In the genomic region with DNA sequence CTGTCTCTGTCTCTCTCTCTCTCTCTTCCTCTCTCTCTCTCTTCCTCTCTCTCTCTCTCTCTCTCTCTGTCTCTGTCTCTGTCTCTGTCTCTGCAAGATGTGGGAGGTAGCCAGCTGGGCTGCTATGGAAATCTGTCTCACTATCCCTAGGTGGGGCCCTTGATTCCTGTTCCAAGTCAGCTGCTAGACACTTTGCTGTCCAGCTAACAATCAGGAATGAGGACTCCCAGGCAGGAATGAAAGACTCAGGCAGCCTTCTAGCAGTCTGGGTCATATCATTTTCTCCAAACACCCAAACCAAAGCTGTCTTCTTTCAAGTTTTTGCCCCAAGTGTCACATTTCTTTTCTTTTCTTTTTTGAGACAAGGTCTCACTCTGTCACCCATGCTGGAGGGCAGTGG, we compare ENCODE assay signal across 1 cellular context.
TF ChIP-seq lines count a peak whose summit lies in the region.

No MANE protein-coding gene starts in this region.

TF ChIP-seq in HCT116, 20 proteins besides CTCF, POLR2A, EP300 and RAD21:
- TF ChIP-seq MAX (IDR thresholded peaks at IDR 0.05), result no peak
- no peak for TF ChIP-seq SIN3A (IDR thresholded peaks at IDR 0.05; ENCODE audit: low read depth)
- TF ChIP-seq SP1 (IDR thresholded peaks at IDR 0.05; ENCODE audit: low read depth), result no peak
- TF ChIP-seq, protein P1, sequence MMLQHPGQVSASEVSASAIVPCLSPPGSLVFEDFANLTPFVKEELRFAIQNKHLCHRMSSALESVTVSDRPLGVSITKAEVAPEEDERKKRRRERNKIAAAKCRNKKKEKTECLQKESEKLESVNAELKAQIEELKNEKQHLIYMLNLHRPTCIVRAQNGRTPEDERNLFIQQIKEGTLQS (IDR thresholded peaks at IDR 0.05), result no peak
- TF ChIP-seq ZNF274 (IDR thresholded peaks at IDR 0.05; ENCODE audit: low read depth, low read length), result no peak
- TF ChIP-seq EZH2 (IDR thresholded peaks at IDR 0.05), result no peak
- TF ChIP-seq, protein P2, sequence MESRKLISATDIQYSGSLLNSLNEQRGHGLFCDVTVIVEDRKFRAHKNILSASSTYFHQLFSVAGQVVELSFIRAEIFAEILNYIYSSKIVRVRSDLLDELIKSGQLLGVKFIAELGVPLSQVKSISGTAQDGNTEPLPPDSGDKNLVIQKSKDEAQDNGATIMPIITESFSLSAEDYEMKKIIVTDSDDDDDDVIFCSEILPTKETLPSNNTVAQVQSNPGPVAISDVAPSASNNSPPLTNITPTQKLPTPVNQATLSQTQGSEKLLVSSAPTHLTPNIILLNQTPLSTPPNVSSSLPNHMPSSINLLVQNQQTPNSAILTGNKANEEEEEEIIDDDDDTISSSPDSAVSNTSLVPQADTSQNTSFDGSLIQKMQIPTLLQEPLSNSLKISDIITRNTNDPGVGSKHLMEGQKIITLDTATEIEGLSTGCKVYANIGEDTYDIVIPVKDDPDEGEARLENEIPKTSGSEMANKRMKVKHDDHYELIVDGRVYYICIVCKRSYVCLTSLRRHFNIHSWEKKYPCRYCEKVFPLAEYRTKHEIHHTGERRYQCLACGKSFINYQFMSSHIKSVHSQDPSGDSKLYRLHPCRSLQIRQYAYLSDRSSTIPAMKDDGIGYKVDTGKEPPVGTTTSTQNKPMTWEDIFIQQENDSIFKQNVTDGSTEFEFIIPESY (IDR thresholded peaks at IDR 0.05; ENCODE audit: extremely low read depth, insufficient replicate concordance, low read length), result no peak
- no peak for TF ChIP-seq SRF (IDR thresholded peaks at IDR 0.05; ENCODE audit: low read depth)
- no peak for TF ChIP-seq ZFX (IDR thresholded peaks at IDR 0.05)
- TF ChIP-seq FOSL1 (IDR thresholded peaks at IDR 0.05; ENCODE audit: low read depth), result no peak
- no peak for TF ChIP-seq EZH2phosphoT487 (IDR thresholded peaks at IDR 0.05; ENCODE audit: borderline replicate concordance)
- no peak for TF ChIP-seq POLR2AphosphoS5 (IDR thresholded peaks at IDR 0.05; ENCODE audit: low read depth, low read length)
- TF ChIP-seq EGR1 (IDR thresholded peaks at IDR 0.05; ENCODE audit: low read depth), result no peak
- no peak for TF ChIP-seq JUND (IDR thresholded peaks at IDR 0.05)
- TF ChIP-seq CBX3 (IDR thresholded peaks at IDR 0.05; ENCODE audit: low read depth), result no peak
- TF ChIP-seq ELF1 (IDR thresholded peaks at IDR 0.05; ENCODE audit: borderline replicate concordance, low read depth), result no peak
- TF ChIP-seq, protein P3, sequence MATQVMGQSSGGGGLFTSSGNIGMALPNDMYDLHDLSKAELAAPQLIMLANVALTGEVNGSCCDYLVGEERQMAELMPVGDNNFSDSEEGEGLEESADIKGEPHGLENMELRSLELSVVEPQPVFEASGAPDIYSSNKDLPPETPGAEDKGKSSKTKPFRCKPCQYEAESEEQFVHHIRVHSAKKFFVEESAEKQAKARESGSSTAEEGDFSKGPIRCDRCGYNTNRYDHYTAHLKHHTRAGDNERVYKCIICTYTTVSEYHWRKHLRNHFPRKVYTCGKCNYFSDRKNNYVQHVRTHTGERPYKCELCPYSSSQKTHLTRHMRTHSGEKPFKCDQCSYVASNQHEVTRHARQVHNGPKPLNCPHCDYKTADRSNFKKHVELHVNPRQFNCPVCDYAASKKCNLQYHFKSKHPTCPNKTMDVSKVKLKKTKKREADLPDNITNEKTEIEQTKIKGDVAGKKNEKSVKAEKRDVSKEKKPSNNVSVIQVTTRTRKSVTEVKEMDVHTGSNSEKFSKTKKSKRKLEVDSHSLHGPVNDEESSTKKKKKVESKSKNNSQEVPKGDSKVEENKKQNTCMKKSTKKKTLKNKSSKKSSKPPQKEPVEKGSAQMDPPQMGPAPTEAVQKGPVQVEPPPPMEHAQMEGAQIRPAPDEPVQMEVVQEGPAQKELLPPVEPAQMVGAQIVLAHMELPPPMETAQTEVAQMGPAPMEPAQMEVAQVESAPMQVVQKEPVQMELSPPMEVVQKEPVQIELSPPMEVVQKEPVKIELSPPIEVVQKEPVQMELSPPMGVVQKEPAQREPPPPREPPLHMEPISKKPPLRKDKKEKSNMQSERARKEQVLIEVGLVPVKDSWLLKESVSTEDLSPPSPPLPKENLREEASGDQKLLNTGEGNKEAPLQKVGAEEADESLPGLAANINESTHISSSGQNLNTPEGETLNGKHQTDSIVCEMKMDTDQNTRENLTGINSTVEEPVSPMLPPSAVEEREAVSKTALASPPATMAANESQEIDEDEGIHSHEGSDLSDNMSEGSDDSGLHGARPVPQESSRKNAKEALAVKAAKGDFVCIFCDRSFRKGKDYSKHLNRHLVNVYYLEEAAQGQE (IDR thresholded peaks at IDR 0.05; ENCODE audit: low read depth), result no peak
- TF ChIP-seq TCF7L2 (IDR thresholded peaks at IDR 0.05; ENCODE audit: borderline replicate concordance, extremely low read depth, insufficient read depth, insufficient read length), result no peak
- no peak for TF ChIP-seq CEBPB (IDR thresholded peaks at IDR 0.05; ENCODE audit: low read depth)
TF ChIP-seq in HCT116: peak in this region for 0.
